In genomic region chr3:154194869-154195268, GRCh38 we compare ENCODE assay signal across 18 cellular contexts.
DNase-seq lines count a peak whose midpoint lies in the region; ATAC-seq and TF ChIP-seq lines count a peak whose summit lies in the region.
"Had no signal": no experiment of that assay in that cellular context is flagged by ENCODE, and none has a peak within 500 bp of the region (broad histone marks: within the 10 kb centered on the region; RNA-seq: fewer than 3 reads in every experiment).

No MANE protein-coding gene starts in this region.

- H3K9me3 Mint-ChIP-seq in endothelial cell (ENCODE audit: unreplicated experiment): no peaks in the 10 kb centered on the region
- peaks cover 2% of the 10 kb centered on the region for H3K9me3 Mint-ChIP-seq in CD4-positive, alpha-beta T cell
- H3K9me3 Mint-ChIP-seq: CD14-positive monocyte; CD8-positive, alpha-beta T cell had no signal

- H3K4me3 ChIP-seq in AG10803 (ENCODE audit: low read length) (no peak overlapping the region), MG63 (no peak overlapping the region), muscle layer of duodenum (ENCODE audit: low read depth in 1 of 2, low read length in 2 of 2) (no peak overlapping the region), lower lobe of right lung (no peak overlapping the region)
- H3K4me3 ChIP-seq: A549, BLaER1, HAP-1 had no signal

- H3K4me1 ChIP-seq in muscle layer of duodenum (ENCODE audit: control insufficient read depth in 1 of 2, insufficient read depth in 2 of 2, low read length in 2 of 2) (no peaks in the 10 kb centered on the region), lower lobe of right lung (no peaks in the 10 kb centered on the region)
- H3K4me1 ChIP-seq: A549, BLaER1, HAP-1 had no signal

- DNase-seq in AG10803 (ENCODE audit: low read depth) (peak; percentile 8), MG63 (peak; percentile 7), endothelial cell (ENCODE audit: low spot score) (no peak), superior temporal gyrus (ENCODE audit: extremely low spot score) (no peak), lower lobe of right lung (no peak), NK-92 (lab: John Stamatoyannopoulos, UW; ENCODE audit: unreplicated experiment) (no peak)
- no peak for DNase-seq in CD4-positive, alpha-beta T cell
- DNase-seq: Calu3; CD8-positive, alpha-beta T cell; DMS79 treated with DMSO at 0.1 percent for 48 hours; GF-D8 had no signal

- intact Hi-C loops in CD4-positive, alpha-beta T cell (cut with DNase I, micrococcal nuclease): no loop called here
- intact Hi-C loops in lower lobe of right lung (cut with DNase I): no loop called here

- H3K36me3 ChIP-seq in MG63 (no peaks in the 10 kb centered on the region), muscle layer of duodenum (ENCODE audit: control insufficient read depth in 1 of 2, insufficient read depth in 2 of 2, low read length in 2 of 2) (peaks cover 7 to 27% of the 10 kb centered on the region in 2 donors), lower lobe of right lung (peaks cover 37% of the 10 kb centered on the region)
- H3K36me3 ChIP-seq: BLaER1, HAP-1 had no signal

- POLR2A ChIA-PET in CD4-positive, alpha-beta T cell (lab: Charles Lee): no interaction called here

- H3K4me1 Mint-ChIP-seq in endothelial cell (ENCODE audit: unreplicated experiment): peaks cover 9% of the 10 kb centered on the region
- H3K4me1 Mint-ChIP-seq in CD4-positive, alpha-beta T cell (ENCODE audit: low read depth): no peaks in the 10 kb centered on the region

- H3K27ac ChIP-seq in muscle layer of duodenum (ENCODE audit: low read length): peak overlapping the region; percentile 69
- H3K27ac ChIP-seq in CD4-positive, alpha-beta T cell (ENCODE audit: low read depth, low read length): no peak overlapping the region
- no peak overlapping the region for H3K27ac ChIP-seq in lower lobe of right lung
- H3K27ac ChIP-seq: 22Rv1, A549, BLaER1, HL-60 had no signal

- no peak for ATAC-seq in CD4-positive, alpha-beta T cell (ENCODE audit: poor library complexity)
- ATAC-seq in lower lobe of right lung: no peak
- ATAC-seq: A549; CD8-positive, alpha-beta T cell had no signal

- H3K27me3 Mint-ChIP-seq in endothelial cell (ENCODE audit: unreplicated experiment): peaks cover 2% of the 10 kb centered on the region
- peaks cover 10% of the 10 kb centered on the region for H3K27me3 Mint-ChIP-seq in CD4-positive, alpha-beta T cell

- H3K4me3 Mint-ChIP-seq in endothelial cell (ENCODE audit: unreplicated experiment): peak overlapping the region; percentile 7
- no peak overlapping the region for H3K4me3 Mint-ChIP-seq in CD4-positive, alpha-beta T cell
- H3K4me3 Mint-ChIP-seq: CD14-positive monocyte; CD8-positive, alpha-beta T cell had no signal

- H3K27me3 ChIP-seq in MG63: no peaks in the 10 kb centered on the region
- no peaks in the 10 kb centered on the region for H3K27me3 ChIP-seq in muscle layer of duodenum (ENCODE audit: low read depth, low read length)
- peaks cover 5% of the 10 kb centered on the region for H3K27me3 ChIP-seq in CD4-positive, alpha-beta T cell (ENCODE audit: control insufficient read depth, insufficient read depth, low read length)
- H3K27me3 ChIP-seq in lower lobe of right lung (ENCODE audit: low read depth): no peaks in the 10 kb centered on the region
- H3K27me3 ChIP-seq: BLaER1 had no signal

- H3K9me3 ChIP-seq in MG63: no peaks in the 10 kb centered on the region
- H3K9me3 ChIP-seq in muscle layer of duodenum (ENCODE audit: control insufficient read depth in 1 of 2, low read length in 2 of 2): no peaks in the 10 kb centered on the region
- no peaks in the 10 kb centered on the region for H3K9me3 ChIP-seq in CD4-positive, alpha-beta T cell (ENCODE audit: control insufficient read depth, low read length)
- H3K9me3 ChIP-seq in lower lobe of right lung: no peaks in the 10 kb centered on the region
- H3K9me3 ChIP-seq: A549, BLaER1 had no signal

- H3K36me3 Mint-ChIP-seq in endothelial cell (ENCODE audit: low read depth, unreplicated experiment): peaks cover 36% of the 10 kb centered on the region
- H3K36me3 Mint-ChIP-seq in CD4-positive, alpha-beta T cell (ENCODE audit: low read depth): no peaks in the 10 kb centered on the region
- H3K36me3 Mint-ChIP-seq: CD14-positive monocyte; CD8-positive, alpha-beta T cell had no signal

- H3K27ac Mint-ChIP-seq in endothelial cell (ENCODE audit: unreplicated experiment): no peak overlapping the region
- no peak overlapping the region for H3K27ac Mint-ChIP-seq in CD4-positive, alpha-beta T cell
- H3K27ac Mint-ChIP-seq: CD8-positive, alpha-beta T cell had no signal

- CTCF ChIA-PET in CD4-positive, alpha-beta T cell (lab: Charles Lee): no interaction called here

- TF ChIP-seq CTCF in AG10803 (conservative IDR thresholded peaks at IDR 0.05; ENCODE audit: low read length) (no peak), endothelial cell (IDR thresholded peaks at IDR 0.05; ENCODE audit: unreplicated experiment) (no peak), lower lobe of right lung (IDR thresholded peaks at IDR 0.05) (no peak)
- TF ChIP-seq CTCF in CD4-positive, alpha-beta T cell (IDR thresholded peaks at IDR 0.05): no peak

Comparison
In these comparisons a context has a peak if more than half of its experiments do, and no peak if none do; other contexts are left out.
1. DNase-seq: peak in AG10803 (single experiment) and MG63 (single experiment); none in endothelial cell (single experiment), CD4-positive, alpha-beta T cell (0 of 10), superior temporal gyrus (single experiment), lower lobe of right lung (single experiment) and NK-92 (single experiment).